In the genomic region with DNA sequence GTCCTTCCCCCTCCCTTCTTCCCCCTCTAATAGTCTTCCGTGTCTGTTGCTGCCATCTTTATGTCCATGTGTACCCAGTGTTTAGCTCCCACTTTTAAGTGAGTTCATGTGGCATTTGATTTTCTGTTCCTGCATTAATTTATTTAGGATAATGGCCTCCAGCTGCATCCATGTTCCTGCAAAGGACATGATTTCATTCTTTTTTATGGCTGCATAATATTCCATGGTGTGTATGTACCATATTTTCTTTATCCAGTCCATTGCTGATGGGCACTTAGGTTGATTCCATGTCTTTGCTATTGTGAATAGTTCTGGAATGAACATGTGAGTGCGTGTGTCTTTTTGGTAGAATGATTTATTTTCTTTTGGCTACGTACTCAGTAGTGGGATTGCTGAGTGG, we compare ENCODE assay signal across 2 cellular contexts. TPM values are rescaled to one million over a fixed set of nuclear protein-coding genes. Genes with fewer than 3 reads are reported as not detected.
"Had no signal": no experiment of that assay in that cellular context is flagged by ENCODE, and none has a peak within 500 bp of the region (broad histone marks: within the 10 kb centered on the region; RNA-seq: fewer than 3 reads in every experiment).

No MANE protein-coding gene starts in this region.

RNA-seq across cellular contexts. Expression of a gene that starts 9.0 kb away (rescaled TPM):
- total RNA-seq: Right ventricle myocardium superior, SJSA1 had no signal
